In the genomic region with DNA sequence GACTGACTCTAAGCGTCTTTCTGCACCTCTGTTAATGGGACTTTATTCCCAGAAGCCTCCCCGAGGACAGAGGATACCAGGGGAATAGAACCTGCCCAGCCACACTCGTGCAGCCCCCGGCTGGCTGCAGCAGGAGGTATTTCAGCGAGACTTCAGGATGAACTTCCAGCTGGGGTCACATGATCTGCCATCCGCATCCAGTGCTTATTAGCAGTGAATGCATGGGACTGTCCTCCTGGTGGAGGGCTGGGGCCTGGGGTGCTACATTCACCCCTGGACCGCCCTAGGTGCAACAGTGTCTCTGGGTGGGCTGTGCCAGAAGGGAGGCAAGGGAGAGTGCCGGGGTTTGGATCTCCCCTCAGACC, we compare ENCODE assay signal across 9 cellular contexts. TPM values are rescaled to one million over a fixed set of nuclear protein-coding genes. Genes with fewer than 3 reads are reported as not detected.
DNase-seq lines count a peak whose midpoint lies in the region; ATAC-seq, FAIRE-seq and TF ChIP-seq lines count a peak whose summit lies in the region.
"Had no signal": no experiment of that assay in that cellular context is flagged by ENCODE, and none has a peak within 500 bp of the region (broad histone marks: within the 10 kb centered on the region; RNA-seq: fewer than 3 reads in every experiment).

No MANE protein-coding gene starts in this region.

- H3K27me3 Mint-ChIP-seq in IgD-negative memory B cell: peaks cover 10% of the 10 kb centered on the region
- H3K27me3 Mint-ChIP-seq in natural killer cell (ENCODE audit: low read depth in 2 of 2): peaks cover 0 to 11% of the 10 kb centered on the region in 2 donors

- WGBS in A549 (ENCODE audit: missing lambda C conversion rate): 86% methylated on average over 7 of the region's 8 CpGs

- ATAC-seq in A549 (no peak), natural killer cell (no peak)

- peak overlapping the region in 1 of 2 experiments; percentile 95; a peak in 3 of 6 replicates for H3K27ac ChIP-seq in A549
- peak overlapping the region; percentile 78 for H3K27ac ChIP-seq in caudate nucleus (ENCODE audit: low read depth, low read length)

- peak overlapping the region; percentile 41 to 81 (median 73) for H3K4me3 Mint-ChIP-seq in IgD-negative memory B cell
- H3K4me3 Mint-ChIP-seq in natural killer cell: peak overlapping the region; percentile 70
- H3K4me3 Mint-ChIP-seq: dendritic cell treated with granulocyte-macrophage colony-stimulating factor and Interleukin-4, amounts not matched to agents 40 ng/mL and 50 ng/mL, for 4 days had no signal

- peaks cover 37% of the 10 kb centered on the region for H3K4me1 ChIP-seq in A549

- CTCF ChIA-PET in A549 (lab: Yijun Ruan, JAX): interaction anchor here (0.6 to 26.3 kb wide), 5 partner anchors 10 to 27 kb away, joined by 3 to 719 read pairs (median 3); no protein-coding TSS in a partner anchor

- no peak for FAIRE-seq in A549 (lab: Jason Lieb, UNC)

- TF ChIP-seq POLR2A in A549 (IDR thresholded peaks at IDR 0.05; ENCODE audit: low read length): no peak

- no peaks in the 10 kb centered on the region for H3K9me3 Mint-ChIP-seq in IgD-negative memory B cell
- H3K9me3 Mint-ChIP-seq in natural killer cell: no peaks in the 10 kb centered on the region
- H3K9me3 Mint-ChIP-seq: dendritic cell treated with granulocyte-macrophage colony-stimulating factor and Interleukin-4, amounts not matched to agents 40 ng/mL and 50 ng/mL, for 4 days had no signal

- peaks cover 2% of the 10 kb centered on the region for H3K36me3 Mint-ChIP-seq in IgD-negative memory B cell
- H3K36me3 Mint-ChIP-seq in natural killer cell: no peaks in the 10 kb centered on the region

- intact Hi-C loops in natural killer cell (cut with micrococcal nuclease): loop anchor here (2.0 to 5.0 kb wide), 3 partner anchors 16 to 368 kb away; partner anchors contain the start of gene LSP1

- POLR2A ChIA-PET in A549 (lab: Yijun Ruan, JAX): interaction anchor here (1.0 kb wide), 1 partner anchor 11 kb away, joined by 3 read pairs; no protein-coding TSS in a partner anchor

- peaks cover 0 to 8% (median 3%) of the 10 kb centered on the region in 3 donors for H3K4me1 Mint-ChIP-seq in IgD-negative memory B cell
- H3K4me1 Mint-ChIP-seq in natural killer cell: peaks cover 10 to 46% of the 10 kb centered on the region in 2 donors

- no peak for TF ChIP-seq EP300 in A549 (IDR thresholded peaks at IDR 0.05)

- no peak for DNase-seq in A549 (ENCODE audit: low read depth in 1 of 2, low spot score in 1 of 2)
- no peak for DNase-seq in caudate nucleus (lab: John Stamatoyannopoulos, UW)
- DNase-seq in natural killer cell: peak; percentile 20
- DNase-seq in DMS114 treated with DMSO at 0.1 percent for 48 hours (lab: John Stamatoyannopoulos, UW; ENCODE audit: unreplicated experiment): no peak
- no peak for DNase-seq in activated effector memory CD4-positive, alpha-beta T cell treated with anti-CD3 and anti-CD28 coated beads, Interleukin-2, amount 50 U/mL, for 16 hours
- DNase-seq in GOT3 (lab: John Stamatoyannopoulos, UW): no peak
- DNase-seq in DMS79 treated with DMSO at 0.1 percent for 48 hours (lab: John Stamatoyannopoulos, UW): no peak

- H3K27ac Mint-ChIP-seq in IgD-negative memory B cell: peak overlapping the region in 2 of 3 donors; percentile 73 to 88
- H3K27ac Mint-ChIP-seq in natural killer cell: peak overlapping the region; percentile 70 to 89
- H3K27ac Mint-ChIP-seq: dendritic cell treated with granulocyte-macrophage colony-stimulating factor and Interleukin-4, amounts not matched to agents 40 ng/mL and 50 ng/mL, for 4 days had no signal

- peak overlapping the region; percentile 74; the same call in 2 of the 3 replicates for H3K4me3 ChIP-seq in A549

- TF ChIP-seq RAD21 in A549 (conservative IDR thresholded peaks at IDR 0.05 in 1 of 2, IDR thresholded peaks at IDR 0.05 in 1 of 2): no peak

- no peaks in the 10 kb centered on the region for H3K9me3 ChIP-seq in A549

- TF ChIP-seq CTCF in A549 (IDR thresholded peaks at IDR 0.05): no peak
- TF ChIP-seq CTCF in natural killer cell (IDR thresholded peaks at IDR 0.05): no peak

- H3K4me2 ChIP-seq in A549: peak overlapping the region; percentile 99

TF ChIP-seq in A549, 52 proteins besides CTCF, POLR2A, EP300 and RAD21:
- TF ChIP-seq ESRRA (IDR thresholded peaks at IDR 0.05; ENCODE audit: borderline replicate concordance, low read length): no peak
- TF ChIP-seq USF2 (IDR thresholded peaks at IDR 0.05): peak; percentile 34; the same call in 1 of the 2 replicates

RNA-seq across cellular contexts. Expression of gene DUSP8, which starts 1.6 kb away (rescaled TPM):
- polyA plus RNA-seq in A549 (2011; rRNA removed): 2.6 and 3.6 TPM in 2 replicates
- 2.3 and 5.0 TPM in 2 replicates for polyA plus RNA-seq in A549 (2012; cell fraction: cytosol; rRNA removed)
- 8.1 and 8.6 TPM in 2 replicates for polyA plus RNA-seq in A549 (2012; cell fraction: nucleus; rRNA removed)
- 0.59 to 1.2 TPM (median 0.72 TPM) in 3 replicates for polyA plus RNA-seq in A549 (2017; fragmentation: RNase III; extraction: RNeasy Plus Mini Kit Qiagen cat#74134 plus additional on column Dnase treatment)
- 5.7 and 7.9 TPM in 2 replicates for polyA minus RNA-seq in A549 (2011; rRNA and poly(A)+ RNA removed)
- 1.2 TPM for polyA plus RNA-seq in IgD-negative memory B cell
- 10 to 100 TPM; 24.1 to 47.3 (median 38.4) TPM for total RNA-seq in natural killer cell

RNA-seq across cellular contexts. Expression of gene KRTAP5-1, which starts 14.6 kb away (rescaled TPM):
- polyA plus RNA-seq in A549 (2011; rRNA removed) (not detected in 2 replicates), A549 (2017; fragmentation: RNase III; extraction: RNeasy Plus Mini Kit Qiagen cat#74134 plus additional on column Dnase treatment) (not detected in 3 replicates), IgD-negative memory B cell (not detected)
- not detected in 2 replicates for polyA plus RNA-seq in A549 (2012; cell fraction: cytosol; rRNA removed)
- not detected in 2 replicates for polyA plus RNA-seq in A549 (2012; cell fraction: nucleus; rRNA removed)
- not detected in 2 replicates for polyA minus RNA-seq in A549 (2011; rRNA and poly(A)+ RNA removed)
- not detected for total RNA-seq in natural killer cell

RNA-seq across cellular contexts. Expression of gene KRTAP5-2, which starts 27.6 kb away (rescaled TPM):
- not detected in 2 replicates for polyA plus RNA-seq in A549 (2011; rRNA removed)
- polyA plus RNA-seq in A549 (2012; cell fraction: cytosol; rRNA removed): not detected in 2 replicates
- 0.05 TPM in 1 of 2 replicates, not detected in the other for polyA plus RNA-seq in A549 (2012; cell fraction: nucleus; rRNA removed)
- polyA plus RNA-seq in A549 (2017; fragmentation: RNase III; extraction: RNeasy Plus Mini Kit Qiagen cat#74134 plus additional on column Dnase treatment): not detected in 3 replicates
- polyA minus RNA-seq in A549 (2011; rRNA and poly(A)+ RNA removed): not detected in 2 replicates
- polyA plus RNA-seq in IgD-negative memory B cell: not detected
- total RNA-seq in natural killer cell: not detected

RNA-seq across cellular contexts. Expression of gene KRTAP5-3, which starts 37.8 kb away (rescaled TPM):
- not detected in 2 replicates for polyA plus RNA-seq in A549 (2011; rRNA removed)
- polyA plus RNA-seq in A549 (2012; cell fraction: cytosol; rRNA removed): not detected in 2 replicates
- not detected in 2 replicates for polyA plus RNA-seq in A549 (2012; cell fraction: nucleus; rRNA removed)
- polyA plus RNA-seq in A549 (2017; fragmentation: RNase III; extraction: RNeasy Plus Mini Kit Qiagen cat#74134 plus additional on column Dnase treatment): not detected in 3 replicates
- polyA minus RNA-seq in A549 (2011; rRNA and poly(A)+ RNA removed): not detected in 2 replicates
- not detected for polyA plus RNA-seq in IgD-negative memory B cell
- total RNA-seq in natural killer cell: not detected

RNA-seq across cellular contexts. Expression of gene KRTAP5-4, which starts 51.4 kb away (rescaled TPM):
- polyA plus RNA-seq in A549 (2011; rRNA removed) (not detected in 2 replicates), A549 (2017; fragmentation: RNase III; extraction: RNeasy Plus Mini Kit Qiagen cat#74134 plus additional on column Dnase treatment) (not detected in 3 replicates), IgD-negative memory B cell (not detected)
- polyA plus RNA-seq in A549 (2012; cell fraction: cytosol; rRNA removed): not detected in 2 replicates
- not detected in 2 replicates for polyA plus RNA-seq in A549 (2012; cell fraction: nucleus; rRNA removed)
- not detected in 2 replicates for polyA minus RNA-seq in A549 (2011; rRNA and poly(A)+ RNA removed)
- total RNA-seq in natural killer cell: not detected
